In the genomic region with DNA sequence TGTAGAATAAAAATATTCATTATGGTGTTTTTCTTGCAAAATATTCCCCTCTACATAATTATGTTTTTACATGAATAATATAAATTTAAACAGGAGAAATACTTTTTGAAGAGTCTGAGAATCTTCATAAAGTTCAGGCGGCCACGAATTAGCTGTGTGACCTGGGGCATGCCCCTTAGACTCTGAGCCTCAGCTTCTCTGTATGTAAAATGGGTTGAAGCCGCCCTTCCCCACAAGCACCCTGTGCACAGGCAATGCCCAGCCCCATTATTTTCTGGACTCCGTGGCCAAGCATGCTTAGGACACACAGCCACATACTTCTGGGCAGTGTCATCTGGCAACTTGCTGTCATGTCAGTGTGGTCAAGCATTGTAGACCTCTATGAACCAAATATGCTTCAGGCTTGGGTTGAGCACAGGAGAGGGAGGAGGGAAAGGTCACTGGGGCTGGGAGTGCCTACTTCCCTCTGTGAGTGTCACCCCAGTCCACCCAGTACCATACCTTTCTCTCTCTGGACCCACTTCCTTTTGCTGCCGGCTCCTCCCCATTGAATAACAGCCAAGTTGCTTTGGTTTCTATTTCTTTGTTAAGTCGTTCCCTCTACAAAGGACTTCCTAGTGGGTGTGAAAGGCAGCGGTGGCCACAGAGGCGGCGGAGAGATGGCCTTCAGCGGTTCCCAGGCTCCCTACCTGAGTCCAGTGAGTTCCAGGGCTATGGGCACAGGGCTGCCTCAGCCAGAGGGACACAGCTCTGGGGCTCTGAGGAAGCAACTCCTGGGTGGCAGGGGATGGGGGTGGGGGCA, we compare ENCODE assay signal across 7 cellular contexts. TPM values are rescaled to one million over a fixed set of nuclear protein-coding genes. Genes with fewer than 3 reads are reported as not detected.
DNase-seq lines count a peak whose midpoint lies in the region; ATAC-seq and TF ChIP-seq lines count a peak whose summit lies in the region.

A gene (plus strand): TSS at position 582 of the 802 bp plus-strand sequence. CDS start 78 bp downstream, at position 660.

- H3K4me3 ChIP-seq in coronary artery (peak within 1 kb of the TSS; percentile 57), H7 (ENCODE audit: insufficient read depth, low read depth, low read length) (no peak within 1 kb of the TSS)
- peak within 1 kb of the TSS; percentile 91 for H3K4me3 ChIP-seq in naive thymus-derived CD4-positive, alpha-beta T cell (ENCODE audit: low read length)

- H3K27me3 Mint-ChIP-seq in naive thymus-derived CD4-positive, alpha-beta T cell: no peaks in the 10 kb centered on the region

- DNase-seq in SW480 (ENCODE audit: low spot score) (peak; percentile 72), coronary artery (ENCODE audit: low spot score) (no peak), H7 (no peak), OCI-M2 (lab: John Stamatoyannopoulos, UW; ENCODE audit: unreplicated experiment) (no peak)
- DNase-seq in naive thymus-derived CD4-positive, alpha-beta T cell: peak in 8 of 9 donors; percentile 23 to 55 (median 46)

- POLR2A ChIA-PET in naive thymus-derived CD4-positive, alpha-beta T cell (lab: Charles Lee): interaction anchor here (0.7 kb wide), 1 partner anchor 283 kb away, joined by 3 read pairs; no protein-coding TSS in a partner anchor

- no peaks in the 10 kb centered on the region for H3K27me3 ChIP-seq in naive thymus-derived CD4-positive, alpha-beta T cell (ENCODE audit: control insufficient read depth in 2 of 2, insufficient read depth in 2 of 2, low read length in 2 of 2)
- H3K27me3 ChIP-seq in H7 (ENCODE audit: control insufficient read depth, insufficient read depth, low read length): no peaks in the 10 kb centered on the region

- peak within 1 kb of the TSS; percentile 84 to 98 (median 92) for H3K27ac Mint-ChIP-seq in naive thymus-derived CD4-positive, alpha-beta T cell

- no peaks in the 10 kb centered on the region for H3K9me3 ChIP-seq in naive thymus-derived CD4-positive, alpha-beta T cell (ENCODE audit: control insufficient read depth in 2 of 3, low read length in 3 of 3)

- peak within 1 kb of the TSS in 1 of 2 donors; percentile 79 for H3K27ac ChIP-seq in coronary artery
- H3K27ac ChIP-seq in naive thymus-derived CD4-positive, alpha-beta T cell (ENCODE audit: low read depth, low read length): peak within 1 kb of the TSS; percentile 69

- ATAC-seq in GM18868 (IDR thresholded peaks at IDR 0.05; ENCODE audit: unreplicated experiment) (peak; percentile 63), HG02973 (IDR thresholded peaks at IDR 0.05; ENCODE audit: unreplicated experiment) (peak; percentile 51)
- peak; percentile 74 for ATAC-seq in naive thymus-derived CD4-positive, alpha-beta T cell

- peaks cover 36 to 56% (median 53%) of the 10 kb centered on the region in 7 donors for H3K4me1 Mint-ChIP-seq in naive thymus-derived CD4-positive, alpha-beta T cell

- peak within 1 kb of the TSS; percentile 88 to 96 (median 93) for H3K4me3 Mint-ChIP-seq in naive thymus-derived CD4-positive, alpha-beta T cell

- H3K9me3 Mint-ChIP-seq in naive thymus-derived CD4-positive, alpha-beta T cell: no peaks in the 10 kb centered on the region

- intact Hi-C loops in naive thymus-derived CD4-positive, alpha-beta T cell (cut with micrococcal nuclease): loop anchor here (2.0 to 10.0 kb wide), 3 partner anchors 14 to 176 kb away; a partner anchor contains a TSS

- no peaks in the 10 kb centered on the region for H3K36me3 ChIP-seq in naive thymus-derived CD4-positive, alpha-beta T cell (ENCODE audit: control insufficient read depth in 2 of 3, insufficient read depth in 3 of 3, low read length in 3 of 3)
- H3K36me3 ChIP-seq in H7 (replicated peaks; ENCODE audit: control insufficient read depth, insufficient read depth, low read length): no peaks in the 10 kb centered on the region

- peaks cover 0 to 26% (median 3%) of the 10 kb centered on the region in 5 donors for H3K36me3 Mint-ChIP-seq in naive thymus-derived CD4-positive, alpha-beta T cell

- H3K4me1 ChIP-seq in naive thymus-derived CD4-positive, alpha-beta T cell (ENCODE audit: control insufficient read depth in 2 of 2, insufficient read depth in 2 of 2, low read length in 2 of 2): peaks cover 13 to 18% of the 10 kb centered on the region in 2 donors

- TF ChIP-seq CTCF in coronary artery (IDR thresholded peaks at IDR 0.05): no peak

- CTCF ChIA-PET in naive thymus-derived CD4-positive, alpha-beta T cell (lab: Charles Lee): interaction anchor here (1.5 to 1.6 kb wide), 2 partner anchors 19 to 394 kb away, joined by 4 read pairs; no protein-coding TSS in a partner anchor

RNA-seq across cellular contexts. Expression of the gene that starts here (rescaled TPM):
- total RNA-seq in naive thymus-derived CD4-positive, alpha-beta T cell: 100 to 1,000 TPM in 2 of 5 experiments, 10 to 100 TPM in 3; 11.0 to 198 (median 47.7) TPM
- 10 to 100 TPM; 11.8 to 15.0 TPM for polyA plus RNA-seq in naive thymus-derived CD4-positive, alpha-beta T cell
- total RNA-seq in H7 (2014; rRNA removed; shearing (Covaris generic)): 0.31 and 0.63 TPM in 2 replicates

Comparison
In these comparisons a context has a peak if more than half of its experiments do, and no peak if none do; other contexts are left out.
1. DNase-seq: peak in SW480 (single experiment) and naive thymus-derived CD4-positive, alpha-beta T cell (8 of 9); none in coronary artery (single experiment), H7 (single experiment) and OCI-M2 (single experiment).
2. Peak in every context shown above with its lines, with median percentiles within 50 percentile points of each other: ATAC-seq.